ENCODE assay signal across 8 cellular contexts in the genomic region with DNA sequence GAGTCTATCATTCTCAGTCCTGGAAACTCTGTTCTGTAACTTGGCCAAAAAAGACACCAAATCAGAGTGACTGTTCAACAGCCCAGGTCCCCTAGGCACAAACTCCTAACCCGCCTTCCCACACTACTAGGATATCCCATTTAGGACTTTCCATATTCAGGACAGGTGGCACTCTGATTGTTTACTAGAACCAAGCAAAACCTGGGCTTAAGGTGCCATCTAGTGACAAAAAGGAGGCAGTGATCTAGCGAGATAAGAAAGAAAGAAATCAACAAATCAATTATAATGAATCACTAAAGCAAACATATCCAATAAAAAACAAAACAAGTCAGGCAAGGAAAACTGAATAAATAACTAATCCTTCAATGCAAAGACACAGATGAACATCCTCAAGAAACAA.
A peak's percentile ranks its signal among the peaks of the same experiment; 100 is the strongest.
DNase-seq lines count a peak whose midpoint lies in the region; ATAC-seq and TF ChIP-seq lines count a peak whose summit lies in the region.

No MANE protein-coding gene starts in this region.

- H3K9me3 Mint-ChIP-seq in activated naive CD8-positive, alpha-beta T cell treated with anti-CD3 and anti-CD28 coated beads for 36 hours = peaks cover 16% of the 10 kb centered on the region
- H3K9me3 Mint-ChIP-seq in activated T-cell treated with anti-CD3 and anti-CD28 coated beads, Interleukin-2, amount 50 U/mL, for 24 hours = peaks cover 9% of the 10 kb centered on the region

- H3K27me3 Mint-ChIP-seq in activated naive CD8-positive, alpha-beta T cell treated with anti-CD3 and anti-CD28 coated beads for 36 hours = no peaks in the 10 kb centered on the region
- no peaks in the 10 kb centered on the region for H3K27me3 Mint-ChIP-seq in activated T-cell treated with anti-CD3 and anti-CD28 coated beads, Interleukin-2, amount 50 U/mL, for 24 hours

- DNase-seq in AG09309 (ENCODE audit: low read depth) = peak; percentile 3
- peak; percentile 22 for DNase-seq in H7
- peak; percentile 28 for DNase-seq in RPMI7951 (ENCODE audit: low read depth)
- DNase-seq in foreskin melanocyte = peak; percentile 8
- no peak for DNase-seq in activated naive CD8-positive, alpha-beta T cell treated with anti-CD3 and anti-CD28 coated beads for 36 hours
- no peak for DNase-seq in activated T-cell treated with anti-CD3 and anti-CD28 coated beads, Interleukin-2, amount 50 U/mL, for 24 hours

- H3K27me3 ChIP-seq in H7 (ENCODE audit: control insufficient read depth, insufficient read depth, low read length) = no peaks in the 10 kb centered on the region

- no peaks in the 10 kb centered on the region for H3K4me1 Mint-ChIP-seq in activated naive CD8-positive, alpha-beta T cell treated with anti-CD3 and anti-CD28 coated beads for 36 hours
- H3K4me1 Mint-ChIP-seq in activated T-cell treated with anti-CD3 and anti-CD28 coated beads, Interleukin-2, amount 50 U/mL, for 24 hours (ENCODE audit: low read depth) = no peaks in the 10 kb centered on the region

- H3K4me3 ChIP-seq in AG09309 (ENCODE audit: control insufficient read depth, low read depth, low read length) (no peak overlapping the region), H7 (ENCODE audit: insufficient read depth, low read depth, low read length) (no peak overlapping the region)

- peaks cover 3% of the 10 kb centered on the region for H3K36me3 Mint-ChIP-seq in activated naive CD8-positive, alpha-beta T cell treated with anti-CD3 and anti-CD28 coated beads for 36 hours
- H3K36me3 Mint-ChIP-seq in activated T-cell treated with anti-CD3 and anti-CD28 coated beads, Interleukin-2, amount 50 U/mL, for 24 hours (ENCODE audit: low read depth) = no peaks in the 10 kb centered on the region

- peak; percentile 53 for TF ChIP-seq CTCF in AG09309 (IDR thresholded peaks at IDR 0.05; ENCODE audit: control insufficient read depth, insufficient read depth, low read depth, low read length, missing control alignments)

- H3K36me3 ChIP-seq in H7 (replicated peaks; ENCODE audit: control insufficient read depth, insufficient read depth, low read length) = no peaks in the 10 kb centered on the region

- H3K27ac Mint-ChIP-seq in activated naive CD8-positive, alpha-beta T cell treated with anti-CD3 and anti-CD28 coated beads for 36 hours = no peak overlapping the region
- H3K27ac Mint-ChIP-seq in activated T-cell treated with anti-CD3 and anti-CD28 coated beads, Interleukin-2, amount 50 U/mL, for 24 hours = no peak overlapping the region

- ATAC-seq in HG03175 (IDR thresholded peaks at IDR 0.05; ENCODE audit: unreplicated experiment) (no peak), HG03354 (IDR thresholded peaks at IDR 0.05; ENCODE audit: poor library complexity, severe bottlenecking, unreplicated experiment) (no peak)

- no peak overlapping the region for H3K4me3 Mint-ChIP-seq in activated naive CD8-positive, alpha-beta T cell treated with anti-CD3 and anti-CD28 coated beads for 36 hours
- no peak overlapping the region for H3K4me3 Mint-ChIP-seq in activated T-cell treated with anti-CD3 and anti-CD28 coated beads, Interleukin-2, amount 50 U/mL, for 24 hours

Comparison
In these comparisons a context has a peak if more than half of its experiments do, and no peak if none do; other contexts are left out.
1. DNase-seq: peak in AG09309 (single experiment), H7 (single experiment), RPMI7951 (single experiment) and foreskin melanocyte (single experiment); none in activated naive CD8-positive, alpha-beta T cell treated with anti-CD3 and anti-CD28 coated beads for 36 hours (single experiment) and activated T-cell treated with anti-CD3 and anti-CD28 coated beads, Interleukin-2, amount 50 U/mL, for 24 hours (single experiment).